Comparison of ENCODE assay signal across 25 cellular contexts in the genomic region with DNA sequence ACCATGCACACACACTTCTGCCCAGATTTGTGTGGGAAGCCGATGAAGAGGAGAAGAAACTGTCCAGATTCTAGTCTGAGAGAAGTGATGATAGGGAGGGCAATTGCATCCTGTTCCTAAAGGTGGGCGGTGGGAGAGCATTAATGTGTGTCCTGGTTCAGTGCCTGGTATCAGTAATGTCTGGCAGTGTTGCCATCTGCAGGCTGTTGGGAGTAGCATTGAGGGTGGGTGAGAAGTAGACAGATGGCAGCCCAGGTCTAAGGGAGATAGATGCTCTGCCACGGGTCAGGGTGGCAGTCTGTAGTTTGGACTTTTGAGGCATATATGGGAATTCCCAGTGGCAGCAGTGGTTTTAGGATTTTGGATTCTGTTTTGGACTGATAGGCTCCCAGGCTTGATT.
"Had no signal": no experiment of that assay in that cellular context is flagged by ENCODE, and none has a peak within 500 bp of the region (broad histone marks: within the 10 kb centered on the region; RNA-seq: fewer than 3 reads in every experiment).

No MANE protein-coding gene starts in this region.

- H3K36me3 ChIP-seq: gastrocnemius medialis, spleen, transverse colon had no signal

- H3K9me3 ChIP-seq: gastrocnemius medialis, testis, transverse colon had no signal

- H3K4me3 Mint-ChIP-seq: activated naive CD4-positive, alpha-beta T cell treated with anti-CD3 and anti-CD28 coated beads, Interleukin-2, amount 10 ng/mL, durations not matched to agents 7 days and 5 days; activated naive CD8-positive, alpha-beta T cell treated with anti-CD3 and anti-CD28 coated beads, Interleukin-2, amount 10 ng/mL, durations not matched to agents 7 days and 5 days; activated T-cell treated with anti-CD3 and anti-CD28 coated beads, Interleukin-2, amount 50 U/mL, for 24 hours; dendritic cell treated with granulocyte-macrophage colony-stimulating factor and Interleukin-4, amounts not matched to agents 40 ng/mL and 50 ng/mL, for 4 days; nephron; T-cell had no signal

- H3K27me3 ChIP-seq: gastrocnemius medialis, hepatocyte, spleen, testis, transverse colon had no signal

- H3K27ac Mint-ChIP-seq: activated naive CD4-positive, alpha-beta T cell treated with anti-CD3 and anti-CD28 coated beads, Interleukin-2, amount 10 ng/mL, durations not matched to agents 7 days and 5 days; activated naive CD8-positive, alpha-beta T cell treated with anti-CD3 and anti-CD28 coated beads, Interleukin-2, amount 10 ng/mL, durations not matched to agents 7 days and 5 days; activated T-cell treated with anti-CD3 and anti-CD28 coated beads, Interleukin-2, amount 50 U/mL, for 24 hours; dendritic cell treated with granulocyte-macrophage colony-stimulating factor and Interleukin-4, amounts not matched to agents 40 ng/mL and 50 ng/mL, for 4 days; nephron; T-cell had no signal

- ATAC-seq: gastrocnemius medialis; left ventricle myocardium superior; right cardiac atrium; stimulated activated naive CD8-positive, alpha-beta T cell treated with anti-CD3 and anti-CD28 coated beads, Interleukin-15, Interleukin-2, amounts not matched to agents 100 U/mL and 50 U/mL, for 24 hours; T-cell had no signal

- H3K36me3 Mint-ChIP-seq: activated naive CD4-positive, alpha-beta T cell treated with anti-CD3 and anti-CD28 coated beads, Interleukin-2, amount 10 ng/mL, durations not matched to agents 7 days and 5 days; activated naive CD8-positive, alpha-beta T cell treated with anti-CD3 and anti-CD28 coated beads, Interleukin-2, amount 10 ng/mL, durations not matched to agents 7 days and 5 days; T-cell had no signal

- H3K79me2 ChIP-seq: hepatocyte had no signal

- H3K27ac ChIP-seq: epithelial cell of prostate, gastrocnemius medialis, hepatocyte, spleen, testis, transverse colon, VCaP had no signal

- DNase-seq: activated CD4-positive, alpha-beta T cell treated with anti-CD3 and anti-CD28 coated beads for 48 hours; activated CD4-positive, alpha-beta T cell treated with anti-CD3 and anti-CD28 coated beads, Interleukin-2, amount 50 U/mL, for 48 hours; activated CD8-positive, alpha-beta memory T cell treated with anti-CD3 and anti-CD28 coated beads, Interleukin-2, amount 50 U/mL, for 48 hours; activated gamma-delta T cell; activated naive CD4-positive, alpha-beta T cell treated with anti-CD3 and anti-CD28 coated beads, Interleukin-2, amount 10 ng/mL, durations not matched to agents 7 days and 5 days; activated naive CD8-positive, alpha-beta T cell treated with anti-CD3 and anti-CD28 coated beads, Interleukin-2, amount 10 ng/mL, durations not matched to agents 7 days and 5 days; activated T-cell treated with anti-CD3 and anti-CD28 coated beads, Interleukin-2, amount 50 U/mL, for 24 hours; caudate nucleus; gastrocnemius medialis; glutamatergic neuron; islet precursor cell; left ventricle myocardium superior; mammary epithelial cell; posterior cingulate gyrus; right cardiac atrium; spleen; stimulated activated naive CD8-positive, alpha-beta T cell treated with anti-CD3 and anti-CD28 coated beads, Interleukin-15, Interleukin-2, amounts not matched to agents 100 U/mL and 50 U/mL, for 24 hours; T-cell; testis; transverse colon had no signal

- H3K4me2 ChIP-seq: hepatocyte had no signal

- H3K27me3 Mint-ChIP-seq: activated naive CD4-positive, alpha-beta T cell treated with anti-CD3 and anti-CD28 coated beads, Interleukin-2, amount 10 ng/mL, durations not matched to agents 7 days and 5 days; activated naive CD8-positive, alpha-beta T cell treated with anti-CD3 and anti-CD28 coated beads, Interleukin-2, amount 10 ng/mL, durations not matched to agents 7 days and 5 days; activated T-cell treated with anti-CD3 and anti-CD28 coated beads, Interleukin-2, amount 50 U/mL, for 24 hours; dendritic cell treated with granulocyte-macrophage colony-stimulating factor and Interleukin-4, amounts not matched to agents 40 ng/mL and 50 ng/mL, for 4 days had no signal

- H3K4me1 ChIP-seq: gastrocnemius medialis, spleen, testis, transverse colon had no signal

- H3K4me3 ChIP-seq: gastrocnemius medialis, hepatocyte, spleen, testis, transverse colon had no signal

- H2AFZ ChIP-seq: hepatocyte had no signal

- H3K4me1 Mint-ChIP-seq: activated naive CD4-positive, alpha-beta T cell treated with anti-CD3 and anti-CD28 coated beads, Interleukin-2, amount 10 ng/mL, durations not matched to agents 7 days and 5 days; activated naive CD8-positive, alpha-beta T cell treated with anti-CD3 and anti-CD28 coated beads, Interleukin-2, amount 10 ng/mL, durations not matched to agents 7 days and 5 days; nephron; T-cell had no signal
